ENCODE assay signal across 1 cellular context in the genomic region with DNA sequence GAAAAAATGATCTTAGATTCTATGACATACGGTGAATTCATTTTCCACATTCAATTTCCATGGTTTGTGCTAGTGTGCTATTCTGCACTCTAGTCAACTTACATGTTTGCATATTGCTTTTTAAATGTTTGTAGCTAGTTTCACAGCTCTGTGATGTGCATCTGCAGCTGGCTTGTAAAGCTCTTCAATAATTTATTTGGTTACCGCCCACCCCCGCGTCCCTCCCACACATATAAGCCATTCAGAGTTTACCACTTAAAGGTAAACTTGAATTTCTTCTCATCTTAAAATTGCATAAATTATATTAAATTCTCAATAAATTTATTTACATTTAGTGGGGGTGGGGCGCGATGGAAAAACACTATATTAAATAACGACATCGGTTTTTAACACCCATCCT.
TF ChIP-seq lines count a peak whose summit lies in the region.

No MANE protein-coding gene starts in this region.

TF ChIP-seq in K562, 482 proteins besides CTCF, POLR2A, EP300 and RAD21 (continued from another document):
- TF ChIP-seq, protein P1, sequence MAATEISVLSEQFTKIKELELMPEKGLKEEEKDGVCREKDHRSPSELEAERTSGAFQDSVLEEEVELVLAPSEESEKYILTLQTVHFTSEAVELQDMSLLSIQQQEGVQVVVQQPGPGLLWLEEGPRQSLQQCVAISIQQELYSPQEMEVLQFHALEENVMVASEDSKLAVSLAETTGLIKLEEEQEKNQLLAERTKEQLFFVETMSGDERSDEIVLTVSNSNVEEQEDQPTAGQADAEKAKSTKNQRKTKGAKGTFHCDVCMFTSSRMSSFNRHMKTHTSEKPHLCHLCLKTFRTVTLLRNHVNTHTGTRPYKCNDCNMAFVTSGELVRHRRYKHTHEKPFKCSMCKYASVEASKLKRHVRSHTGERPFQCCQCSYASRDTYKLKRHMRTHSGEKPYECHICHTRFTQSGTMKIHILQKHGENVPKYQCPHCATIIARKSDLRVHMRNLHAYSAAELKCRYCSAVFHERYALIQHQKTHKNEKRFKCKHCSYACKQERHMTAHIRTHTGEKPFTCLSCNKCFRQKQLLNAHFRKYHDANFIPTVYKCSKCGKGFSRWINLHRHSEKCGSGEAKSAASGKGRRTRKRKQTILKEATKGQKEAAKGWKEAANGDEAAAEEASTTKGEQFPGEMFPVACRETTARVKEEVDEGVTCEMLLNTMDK (IDR thresholded peaks at IDR 0.05; ENCODE audit: borderline replicate concordance, insufficient read depth, low read depth, low read length, poor library complexity, severe bottlenecking): no peak
- TF ChIP-seq, protein P2, sequence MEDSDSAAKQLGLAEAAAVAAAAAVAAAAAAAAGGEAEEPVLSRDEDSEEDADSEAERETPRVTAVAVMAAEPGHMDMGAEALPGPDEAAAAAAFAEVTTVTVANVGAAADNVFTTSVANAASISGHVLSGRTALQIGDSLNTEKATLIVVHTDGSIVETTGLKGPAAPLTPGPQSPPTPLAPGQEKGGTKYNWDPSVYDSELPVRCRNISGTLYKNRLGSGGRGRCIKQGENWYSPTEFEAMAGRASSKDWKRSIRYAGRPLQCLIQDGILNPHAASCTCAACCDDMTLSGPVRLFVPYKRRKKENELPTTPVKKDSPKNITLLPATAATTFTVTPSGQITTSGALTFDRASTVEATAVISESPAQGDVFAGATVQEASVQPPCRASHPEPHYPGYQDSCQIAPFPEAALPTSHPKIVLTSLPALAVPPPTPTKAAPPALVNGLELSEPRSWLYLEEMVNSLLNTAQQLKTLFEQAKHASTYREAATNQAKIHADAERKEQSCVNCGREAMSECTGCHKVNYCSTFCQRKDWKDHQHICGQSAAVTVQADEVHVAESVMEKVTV (CRISPR knock-in tag; IDR thresholded peaks at IDR 0.05): no peak
- TF ChIP-seq MECOM (CRISPR knock-in tag; IDR thresholded peaks at IDR 0.05) (no peak), ZNF232 (CRISPR knock-in tag; IDR thresholded peaks at IDR 0.05) (no peak), FOXJ3 (CRISPR knock-in tag; IDR thresholded peaks at IDR 0.05) (no peak), DPF2 (IDR thresholded peaks at IDR 0.05) (no peak), NR2C2 (CRISPR knock-in tag; IDR thresholded peaks at IDR 0.05) (no peak), NR2C2 (tag; IDR thresholded peaks at IDR 0.05) (no peak), BCOR (IDR thresholded peaks at IDR 0.05) (no peak), DNMT1 (IDR thresholded peaks at IDR 0.05) (no peak), NFATC3 (IDR thresholded peaks at IDR 0.05) (no peak), ARID2 (IDR thresholded peaks at IDR 0.05) (no peak), E2F3 (CRISPR knock-in tag; IDR thresholded peaks at IDR 0.05) (no peak), ZNF436 (CRISPR knock-in tag; IDR thresholded peaks at IDR 0.05) (no peak)
- TF ChIP-seq, protein P3, sequence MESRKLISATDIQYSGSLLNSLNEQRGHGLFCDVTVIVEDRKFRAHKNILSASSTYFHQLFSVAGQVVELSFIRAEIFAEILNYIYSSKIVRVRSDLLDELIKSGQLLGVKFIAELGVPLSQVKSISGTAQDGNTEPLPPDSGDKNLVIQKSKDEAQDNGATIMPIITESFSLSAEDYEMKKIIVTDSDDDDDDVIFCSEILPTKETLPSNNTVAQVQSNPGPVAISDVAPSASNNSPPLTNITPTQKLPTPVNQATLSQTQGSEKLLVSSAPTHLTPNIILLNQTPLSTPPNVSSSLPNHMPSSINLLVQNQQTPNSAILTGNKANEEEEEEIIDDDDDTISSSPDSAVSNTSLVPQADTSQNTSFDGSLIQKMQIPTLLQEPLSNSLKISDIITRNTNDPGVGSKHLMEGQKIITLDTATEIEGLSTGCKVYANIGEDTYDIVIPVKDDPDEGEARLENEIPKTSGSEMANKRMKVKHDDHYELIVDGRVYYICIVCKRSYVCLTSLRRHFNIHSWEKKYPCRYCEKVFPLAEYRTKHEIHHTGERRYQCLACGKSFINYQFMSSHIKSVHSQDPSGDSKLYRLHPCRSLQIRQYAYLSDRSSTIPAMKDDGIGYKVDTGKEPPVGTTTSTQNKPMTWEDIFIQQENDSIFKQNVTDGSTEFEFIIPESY (CRISPR knock-in tag; IDR thresholded peaks at IDR 0.05): no peak
- TF ChIP-seq, protein P4, sequence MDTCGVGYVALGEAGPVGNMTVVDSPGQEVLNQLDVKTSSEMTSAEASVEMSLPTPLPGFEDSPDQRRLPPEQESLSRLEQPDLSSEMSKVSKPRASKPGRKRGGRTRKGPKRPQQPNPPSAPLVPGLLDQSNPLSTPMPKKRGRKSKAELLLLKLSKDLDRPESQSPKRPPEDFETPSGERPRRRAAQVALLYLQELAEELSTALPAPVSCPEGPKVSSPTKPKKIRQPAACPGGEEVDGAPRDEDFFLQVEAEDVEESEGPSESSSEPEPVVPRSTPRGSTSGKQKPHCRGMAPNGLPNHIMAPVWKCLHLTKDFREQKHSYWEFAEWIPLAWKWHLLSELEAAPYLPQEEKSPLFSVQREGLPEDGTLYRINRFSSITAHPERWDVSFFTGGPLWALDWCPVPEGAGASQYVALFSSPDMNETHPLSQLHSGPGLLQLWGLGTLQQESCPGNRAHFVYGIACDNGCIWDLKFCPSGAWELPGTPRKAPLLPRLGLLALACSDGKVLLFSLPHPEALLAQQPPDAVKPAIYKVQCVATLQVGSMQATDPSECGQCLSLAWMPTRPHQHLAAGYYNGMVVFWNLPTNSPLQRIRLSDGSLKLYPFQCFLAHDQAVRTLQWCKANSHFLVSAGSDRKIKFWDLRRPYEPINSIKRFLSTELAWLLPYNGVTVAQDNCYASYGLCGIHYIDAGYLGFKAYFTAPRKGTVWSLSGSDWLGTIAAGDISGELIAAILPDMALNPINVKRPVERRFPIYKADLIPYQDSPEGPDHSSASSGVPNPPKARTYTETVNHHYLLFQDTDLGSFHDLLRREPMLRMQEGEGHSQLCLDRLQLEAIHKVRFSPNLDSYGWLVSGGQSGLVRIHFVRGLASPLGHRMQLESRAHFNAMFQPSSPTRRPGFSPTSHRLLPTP (IDR thresholded peaks at IDR 0.05; ENCODE audit: borderline replicate concordance, extremely low read depth, insufficient read length): no peak
- TF ChIP-seq, protein P5, sequence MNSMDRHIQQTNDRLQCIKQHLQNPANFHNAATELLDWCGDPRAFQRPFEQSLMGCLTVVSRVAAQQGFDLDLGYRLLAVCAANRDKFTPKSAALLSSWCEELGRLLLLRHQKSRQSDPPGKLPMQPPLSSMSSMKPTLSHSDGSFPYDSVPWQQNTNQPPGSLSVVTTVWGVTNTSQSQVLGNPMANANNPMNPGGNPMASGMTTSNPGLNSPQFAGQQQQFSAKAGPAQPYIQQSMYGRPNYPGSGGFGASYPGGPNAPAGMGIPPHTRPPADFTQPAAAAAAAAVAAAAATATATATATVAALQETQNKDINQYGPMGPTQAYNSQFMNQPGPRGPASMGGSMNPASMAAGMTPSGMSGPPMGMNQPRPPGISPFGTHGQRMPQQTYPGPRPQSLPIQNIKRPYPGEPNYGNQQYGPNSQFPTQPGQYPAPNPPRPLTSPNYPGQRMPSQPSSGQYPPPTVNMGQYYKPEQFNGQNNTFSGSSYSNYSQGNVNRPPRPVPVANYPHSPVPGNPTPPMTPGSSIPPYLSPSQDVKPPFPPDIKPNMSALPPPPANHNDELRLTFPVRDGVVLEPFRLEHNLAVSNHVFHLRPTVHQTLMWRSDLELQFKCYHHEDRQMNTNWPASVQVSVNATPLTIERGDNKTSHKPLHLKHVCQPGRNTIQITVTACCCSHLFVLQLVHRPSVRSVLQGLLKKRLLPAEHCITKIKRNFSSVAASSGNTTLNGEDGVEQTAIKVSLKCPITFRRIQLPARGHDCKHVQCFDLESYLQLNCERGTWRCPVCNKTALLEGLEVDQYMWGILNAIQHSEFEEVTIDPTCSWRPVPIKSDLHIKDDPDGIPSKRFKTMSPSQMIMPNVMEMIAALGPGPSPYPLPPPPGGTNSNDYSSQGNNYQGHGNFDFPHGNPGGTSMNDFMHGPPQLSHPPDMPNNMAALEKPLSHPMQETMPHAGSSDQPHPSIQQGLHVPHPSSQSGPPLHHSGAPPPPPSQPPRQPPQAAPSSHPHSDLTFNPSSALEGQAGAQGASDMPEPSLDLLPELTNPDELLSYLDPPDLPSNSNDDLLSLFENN (IDR thresholded peaks at IDR 0.05; ENCODE audit: low read depth in 2 of 2, low read length in 2 of 2): no peak
- TF ChIP-seq, protein P6, sequence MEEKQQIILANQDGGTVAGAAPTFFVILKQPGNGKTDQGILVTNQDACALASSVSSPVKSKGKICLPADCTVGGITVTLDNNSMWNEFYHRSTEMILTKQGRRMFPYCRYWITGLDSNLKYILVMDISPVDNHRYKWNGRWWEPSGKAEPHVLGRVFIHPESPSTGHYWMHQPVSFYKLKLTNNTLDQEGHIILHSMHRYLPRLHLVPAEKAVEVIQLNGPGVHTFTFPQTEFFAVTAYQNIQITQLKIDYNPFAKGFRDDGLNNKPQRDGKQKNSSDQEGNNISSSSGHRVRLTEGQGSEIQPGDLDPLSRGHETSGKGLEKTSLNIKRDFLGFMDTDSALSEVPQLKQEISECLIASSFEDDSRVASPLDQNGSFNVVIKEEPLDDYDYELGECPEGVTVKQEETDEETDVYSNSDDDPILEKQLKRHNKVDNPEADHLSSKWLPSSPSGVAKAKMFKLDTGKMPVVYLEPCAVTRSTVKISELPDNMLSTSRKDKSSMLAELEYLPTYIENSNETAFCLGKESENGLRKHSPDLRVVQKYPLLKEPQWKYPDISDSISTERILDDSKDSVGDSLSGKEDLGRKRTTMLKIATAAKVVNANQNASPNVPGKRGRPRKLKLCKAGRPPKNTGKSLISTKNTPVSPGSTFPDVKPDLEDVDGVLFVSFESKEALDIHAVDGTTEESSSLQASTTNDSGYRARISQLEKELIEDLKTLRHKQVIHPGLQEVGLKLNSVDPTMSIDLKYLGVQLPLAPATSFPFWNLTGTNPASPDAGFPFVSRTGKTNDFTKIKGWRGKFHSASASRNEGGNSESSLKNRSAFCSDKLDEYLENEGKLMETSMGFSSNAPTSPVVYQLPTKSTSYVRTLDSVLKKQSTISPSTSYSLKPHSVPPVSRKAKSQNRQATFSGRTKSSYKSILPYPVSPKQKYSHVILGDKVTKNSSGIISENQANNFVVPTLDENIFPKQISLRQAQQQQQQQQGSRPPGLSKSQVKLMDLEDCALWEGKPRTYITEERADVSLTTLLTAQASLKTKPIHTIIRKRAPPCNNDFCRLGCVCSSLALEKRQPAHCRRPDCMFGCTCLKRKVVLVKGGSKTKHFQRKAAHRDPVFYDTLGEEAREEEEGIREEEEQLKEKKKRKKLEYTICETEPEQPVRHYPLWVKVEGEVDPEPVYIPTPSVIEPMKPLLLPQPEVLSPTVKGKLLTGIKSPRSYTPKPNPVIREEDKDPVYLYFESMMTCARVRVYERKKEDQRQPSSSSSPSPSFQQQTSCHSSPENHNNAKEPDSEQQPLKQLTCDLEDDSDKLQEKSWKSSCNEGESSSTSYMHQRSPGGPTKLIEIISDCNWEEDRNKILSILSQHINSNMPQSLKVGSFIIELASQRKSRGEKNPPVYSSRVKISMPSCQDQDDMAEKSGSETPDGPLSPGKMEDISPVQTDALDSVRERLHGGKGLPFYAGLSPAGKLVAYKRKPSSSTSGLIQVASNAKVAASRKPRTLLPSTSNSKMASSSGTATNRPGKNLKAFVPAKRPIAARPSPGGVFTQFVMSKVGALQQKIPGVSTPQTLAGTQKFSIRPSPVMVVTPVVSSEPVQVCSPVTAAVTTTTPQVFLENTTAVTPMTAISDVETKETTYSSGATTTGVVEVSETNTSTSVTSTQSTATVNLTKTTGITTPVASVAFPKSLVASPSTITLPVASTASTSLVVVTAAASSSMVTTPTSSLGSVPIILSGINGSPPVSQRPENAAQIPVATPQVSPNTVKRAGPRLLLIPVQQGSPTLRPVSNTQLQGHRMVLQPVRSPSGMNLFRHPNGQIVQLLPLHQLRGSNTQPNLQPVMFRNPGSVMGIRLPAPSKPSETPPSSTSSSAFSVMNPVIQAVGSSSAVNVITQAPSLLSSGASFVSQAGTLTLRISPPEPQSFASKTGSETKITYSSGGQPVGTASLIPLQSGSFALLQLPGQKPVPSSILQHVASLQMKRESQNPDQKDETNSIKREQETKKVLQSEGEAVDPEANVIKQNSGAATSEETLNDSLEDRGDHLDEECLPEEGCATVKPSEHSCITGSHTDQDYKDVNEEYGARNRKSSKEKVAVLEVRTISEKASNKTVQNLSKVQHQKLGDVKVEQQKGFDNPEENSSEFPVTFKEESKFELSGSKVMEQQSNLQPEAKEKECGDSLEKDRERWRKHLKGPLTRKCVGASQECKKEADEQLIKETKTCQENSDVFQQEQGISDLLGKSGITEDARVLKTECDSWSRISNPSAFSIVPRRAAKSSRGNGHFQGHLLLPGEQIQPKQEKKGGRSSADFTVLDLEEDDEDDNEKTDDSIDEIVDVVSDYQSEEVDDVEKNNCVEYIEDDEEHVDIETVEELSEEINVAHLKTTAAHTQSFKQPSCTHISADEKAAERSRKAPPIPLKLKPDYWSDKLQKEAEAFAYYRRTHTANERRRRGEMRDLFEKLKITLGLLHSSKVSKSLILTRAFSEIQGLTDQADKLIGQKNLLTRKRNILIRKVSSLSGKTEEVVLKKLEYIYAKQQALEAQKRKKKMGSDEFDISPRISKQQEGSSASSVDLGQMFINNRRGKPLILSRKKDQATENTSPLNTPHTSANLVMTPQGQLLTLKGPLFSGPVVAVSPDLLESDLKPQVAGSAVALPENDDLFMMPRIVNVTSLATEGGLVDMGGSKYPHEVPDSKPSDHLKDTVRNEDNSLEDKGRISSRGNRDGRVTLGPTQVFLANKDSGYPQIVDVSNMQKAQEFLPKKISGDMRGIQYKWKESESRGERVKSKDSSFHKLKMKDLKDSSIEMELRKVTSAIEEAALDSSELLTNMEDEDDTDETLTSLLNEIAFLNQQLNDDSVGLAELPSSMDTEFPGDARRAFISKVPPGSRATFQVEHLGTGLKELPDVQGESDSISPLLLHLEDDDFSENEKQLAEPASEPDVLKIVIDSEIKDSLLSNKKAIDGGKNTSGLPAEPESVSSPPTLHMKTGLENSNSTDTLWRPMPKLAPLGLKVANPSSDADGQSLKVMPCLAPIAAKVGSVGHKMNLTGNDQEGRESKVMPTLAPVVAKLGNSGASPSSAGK (IDR thresholded peaks at IDR 0.05): no peak
- TF ChIP-seq, protein P7, sequence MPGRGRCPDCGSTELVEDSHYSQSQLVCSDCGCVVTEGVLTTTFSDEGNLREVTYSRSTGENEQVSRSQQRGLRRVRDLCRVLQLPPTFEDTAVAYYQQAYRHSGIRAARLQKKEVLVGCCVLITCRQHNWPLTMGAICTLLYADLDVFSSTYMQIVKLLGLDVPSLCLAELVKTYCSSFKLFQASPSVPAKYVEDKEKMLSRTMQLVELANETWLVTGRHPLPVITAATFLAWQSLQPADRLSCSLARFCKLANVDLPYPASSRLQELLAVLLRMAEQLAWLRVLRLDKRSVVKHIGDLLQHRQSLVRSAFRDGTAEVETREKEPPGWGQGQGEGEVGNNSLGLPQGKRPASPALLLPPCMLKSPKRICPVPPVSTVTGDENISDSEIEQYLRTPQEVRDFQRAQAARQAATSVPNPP (IDR thresholded peaks at IDR 0.05; ENCODE audit: borderline replicate concordance, insufficient read depth, insufficient read length): no peak
